1 cellular context compared by ENCODE assay signal in the genomic region with DNA sequence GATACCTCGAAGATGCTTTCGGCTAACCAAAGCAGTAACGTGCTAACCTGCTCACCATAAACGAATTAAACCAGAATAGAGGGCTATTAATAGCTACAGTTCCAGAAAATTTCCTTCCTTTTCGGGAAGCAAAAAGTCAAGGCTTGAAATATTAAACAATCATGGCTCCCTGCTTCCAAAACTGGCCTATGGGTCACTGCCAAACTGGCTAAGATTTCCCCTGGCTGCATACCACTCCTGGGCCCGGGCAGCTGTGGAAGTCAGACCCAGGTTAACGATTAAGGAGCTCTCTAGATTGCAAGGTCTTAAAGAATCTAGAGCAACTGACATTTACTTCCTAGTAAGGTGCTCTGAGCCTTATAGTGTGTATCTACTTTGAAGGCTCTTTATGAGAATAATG.
TF ChIP-seq lines count a peak whose summit lies in the region.

No MANE protein-coding gene starts in this region.

TF ChIP-seq in WTC11, 78 proteins besides CTCF, POLR2A, EP300 and RAD21 (continued from another document):
- TF ChIP-seq ZNF671 (CRISPR knock-in tag; IDR thresholded peaks at IDR 0.05) (no peak), MAX (CRISPR knock-in tag; IDR thresholded peaks at IDR 0.05) (no peak), FOXK1 (CRISPR knock-in tag; IDR thresholded peaks at IDR 0.05) (no peak), OVOL2 (CRISPR knock-in tag; IDR thresholded peaks at IDR 0.05; ENCODE audit: borderline replicate concordance) (no peak), CREM (CRISPR knock-in tag; IDR thresholded peaks at IDR 0.05) (no peak), CREB1 (CRISPR knock-in tag; IDR thresholded peaks at IDR 0.05) (no peak), TP53 (CRISPR knock-in tag; IDR thresholded peaks at IDR 0.05) (no peak)
- TF ChIP-seq, protein P1, sequence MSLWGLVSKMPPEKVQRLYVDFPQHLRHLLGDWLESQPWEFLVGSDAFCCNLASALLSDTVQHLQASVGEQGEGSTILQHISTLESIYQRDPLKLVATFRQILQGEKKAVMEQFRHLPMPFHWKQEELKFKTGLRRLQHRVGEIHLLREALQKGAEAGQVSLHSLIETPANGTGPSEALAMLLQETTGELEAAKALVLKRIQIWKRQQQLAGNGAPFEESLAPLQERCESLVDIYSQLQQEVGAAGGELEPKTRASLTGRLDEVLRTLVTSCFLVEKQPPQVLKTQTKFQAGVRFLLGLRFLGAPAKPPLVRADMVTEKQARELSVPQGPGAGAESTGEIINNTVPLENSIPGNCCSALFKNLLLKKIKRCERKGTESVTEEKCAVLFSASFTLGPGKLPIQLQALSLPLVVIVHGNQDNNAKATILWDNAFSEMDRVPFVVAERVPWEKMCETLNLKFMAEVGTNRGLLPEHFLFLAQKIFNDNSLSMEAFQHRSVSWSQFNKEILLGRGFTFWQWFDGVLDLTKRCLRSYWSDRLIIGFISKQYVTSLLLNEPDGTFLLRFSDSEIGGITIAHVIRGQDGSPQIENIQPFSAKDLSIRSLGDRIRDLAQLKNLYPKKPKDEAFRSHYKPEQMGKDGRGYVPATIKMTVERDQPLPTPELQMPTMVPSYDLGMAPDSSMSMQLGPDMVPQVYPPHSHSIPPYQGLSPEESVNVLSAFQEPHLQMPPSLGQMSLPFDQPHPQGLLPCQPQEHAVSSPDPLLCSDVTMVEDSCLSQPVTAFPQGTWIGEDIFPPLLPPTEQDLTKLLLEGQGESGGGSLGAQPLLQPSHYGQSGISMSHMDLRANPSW (CRISPR knock-in tag; conservative IDR thresholded peaks at IDR 0.05; ENCODE audit: low read depth): no peak
